8 cellular contexts compared by ENCODE assay signal in genomic region chr3:111668912-111669488, GRCh38. TPM values are rescaled to one million over a fixed set of nuclear protein-coding genes. Genes with fewer than 3 reads are reported as not detected.
A peak's percentile ranks its signal among the peaks of the same experiment; 100 is the strongest.
DNase-seq lines count a peak whose midpoint lies in the region; ATAC-seq, FAIRE-seq and TF ChIP-seq lines count a peak whose summit lies in the region.

No MANE protein-coding gene starts in this region.

- H3K9me2 ChIP-seq in PC-3 (replicated peaks; ENCODE audit: low read length): no peaks in the 10 kb centered on the region

- H3K79me2 ChIP-seq in PC-3 (ENCODE audit: low read length) (no peaks in the 10 kb centered on the region), HepG2 (ENCODE audit: insufficient read depth, low read length) (no peaks in the 10 kb centered on the region)

- POLR2A ChIA-PET in PC-3 (lab: Charles Lee; ENCODE audit: unreplicated experiment) (interaction anchor here (0.6 kb wide), 2 partner anchors 22 to 91 kb away, joined by 3 to 5 read pairs; no protein-coding TSS in a partner anchor), HepG2 (lab: Yijun Ruan, JAX) (interaction anchor here (0.6 to 1.0 kb wide), 2 partner anchors 47 to 310 kb away, joined by 3 read pairs; partner anchors contain the start of gene ABHD10)

- DNase-seq in DMS114 treated with DMSO at 0.1 percent for 48 hours (lab: John Stamatoyannopoulos, UW; ENCODE audit: unreplicated experiment) (peak; percentile 46), PC-3 (peak; percentile 81), cerebellar cortex (ENCODE audit: low spot score) (peak; percentile 78), HepG2 (ENCODE audit: low spot score) (peak; percentile 50), upper lobe of right lung (no peak)

- no peak for TF ChIP-seq EP300 in HepG2 (IDR thresholded peaks at IDR 0.05; ENCODE audit: low read depth in 2 of 2, low read length in 2 of 2)
- TF ChIP-seq EP300 in HepG2 (CRISPR knock-in tag; IDR thresholded peaks at IDR 0.05; ENCODE audit: borderline replicate concordance): no peak

- peaks cover 50% of the 10 kb centered on the region for H3K4me1 ChIP-seq in PC-3 (ENCODE audit: insufficient read depth, low read length)
- H3K4me1 ChIP-seq in HepG2 (ENCODE audit: insufficient read depth, low read length): peaks cover 10% of the 10 kb centered on the region
- peaks cover 18% of the 10 kb centered on the region for H3K4me1 ChIP-seq in upper lobe of right lung

- H3K4me3 ChIP-seq in PC-3 (ENCODE audit: low read length) (no peak overlapping the region), HepG2 (replicated peaks in 1 of 3; ENCODE audit: insufficient read depth in 1 of 3, low read depth in 2 of 3, low read length in 3 of 3) (no peak overlapping the region), upper lobe of right lung (no peak overlapping the region)

- BruUV-seq in PC-3 (replicated peaks; lab: Mats Ljungman, UMichigan): no TSS peak
- BruUV-seq in HepG2 (replicated peaks; lab: Mats Ljungman, UMichigan): no TSS peak

- TF ChIP-seq POLR2A in HepG2 (IDR thresholded peaks at IDR 0.05; ENCODE audit: insufficient read depth in 1 of 2, low read depth in 2 of 2, low read length in 2 of 2): no peak

- peak overlapping the region; percentile 47; the same call in 1 of the 2 replicates for H3K4me2 ChIP-seq in PC-3 (ENCODE audit: low read length)
- H3K4me2 ChIP-seq in HepG2 (ENCODE audit: low read depth, low read length): no peak overlapping the region

- intact Hi-C loops in PC-3 (cut with micrococcal nuclease) (loop anchor here (1.0 to 2.0 kb wide), 5 partner anchors 22 to 298 kb away; no protein-coding TSS in a partner anchor), HepG2 (cut with micrococcal nuclease; ENCODE audit: unreplicated experiment) (loop anchor here (1.0 kb wide), 4 partner anchors 22 to 344 kb away; no protein-coding TSS in a partner anchor), upper lobe of right lung (cut with DNase I) (no loop called here)

- H3K27me3 ChIP-seq in PC-3 (ENCODE audit: low read length) (no peaks in the 10 kb centered on the region), HepG2 (ENCODE audit: control insufficient read depth in 1 of 2, insufficient read depth in 2 of 2, low read length in 2 of 2) (no peaks in the 10 kb centered on the region; a peak in 1 of 5 replicates), upper lobe of right lung (no peaks in the 10 kb centered on the region)

- WGBS in HepG2 (ENCODE audit: low lambda C conversion rate): 21% methylated on average over 5 of the region's 5 CpGs

- ATAC-seq in GM21526 (IDR thresholded peaks at IDR 0.05; ENCODE audit: low FRiP score, unreplicated experiment): peak; percentile 55
- ATAC-seq in PC-3: peak; percentile 82
- ATAC-seq in HepG2: peak; percentile 79
- peak; percentile 84 for ATAC-seq in upper lobe of right lung
- ATAC-seq in HG03045 (IDR thresholded peaks at IDR 0.05; ENCODE audit: unreplicated experiment): no peak

- FAIRE-seq in HepG2 (lab: Jason Lieb, UNC): peak; percentile 64

- in situ Hi-C loops in HepG2 (cut with HindIII; ENCODE audit: extremely low pct_ligation_motif_present, low pct_unique_long_range_greater_than_20kb): no loop called here

- H4K20me1 ChIP-seq in PC-3 (ENCODE audit: low read length) (no peaks in the 10 kb centered on the region), HepG2 (ENCODE audit: insufficient read depth, low read length) (no peaks in the 10 kb centered on the region)

- no peak overlapping the region for H2AFZ ChIP-seq in PC-3 (ENCODE audit: low read length)
- H2AFZ ChIP-seq in HepG2 (ENCODE audit: low read length): no peak overlapping the region

- CTCF ChIA-PET in PC-3 (lab: Charles Lee) (interaction anchor here (0.6 to 2.7 kb wide), 16 partner anchors 16 to 684 kb away, joined by 3 to 37 read pairs (median 4); no protein-coding TSS in a partner anchor), HepG2 (lab: Yijun Ruan, JAX; ENCODE audit: low intra/inter-chr PET ratio, low total read pairs) (interaction anchor here (1.3 to 3.2 kb wide), 5 partner anchors 23 to 344 kb away, joined by 5 to 48 read pairs (median 9); no protein-coding TSS in a partner anchor)

- TF ChIP-seq RAD21 in HepG2 (CRISPR knock-in tag; IDR thresholded peaks at IDR 0.05): peak; percentile 75

- H3K36me3 ChIP-seq in KOPT-K1 (ENCODE audit: insufficient read depth, low read length): peaks cover 22% of the 10 kb centered on the region
- H3K36me3 ChIP-seq in PC-3 (ENCODE audit: low read depth, low read length): no peaks in the 10 kb centered on the region
- H3K36me3 ChIP-seq in HepG2 (replicated peaks in 1 of 2; ENCODE audit: control insufficient read depth in 1 of 2, insufficient read depth in 2 of 2, low read length in 2 of 2): no peaks in the 10 kb centered on the region
- H3K36me3 ChIP-seq in upper lobe of right lung: no peaks in the 10 kb centered on the region

- H3K9me3 ChIP-seq in KOPT-K1 (ENCODE audit: insufficient read depth, low read length, poor library complexity, severe bottlenecking) (peaks cover 10% of the 10 kb centered on the region), PC-3 (ENCODE audit: low read length) (no peaks in the 10 kb centered on the region), HepG2 (ENCODE audit: low read length) (no peaks in the 10 kb centered on the region), upper lobe of right lung (no peaks in the 10 kb centered on the region)

- no peaks in the 10 kb centered on the region for H3F3A ChIP-seq in PC-3 (ENCODE audit: low read length, unreplicated experiment)

- H3K9ac ChIP-seq in PC-3 (ENCODE audit: low read length): no peak overlapping the region
- H3K9ac ChIP-seq in HepG2 (ENCODE audit: insufficient read depth, low read depth, low read length): no peak overlapping the region

- H3K27ac ChIP-seq in KOPT-K1 (ENCODE audit: low read depth, low read length, poor library complexity, severe bottlenecking) (peak overlapping the region; percentile 86), PC-3 (ENCODE audit: low read length) (no peak overlapping the region), HepG2 (ENCODE audit: extremely low read length, insufficient read depth, low read length) (no peak overlapping the region), upper lobe of right lung (no peak overlapping the region)

- TF ChIP-seq CTCF in PC-3 (conservative IDR thresholded peaks at IDR 0.05; ENCODE audit: low read depth, low read length): peak; percentile 95
- TF ChIP-seq CTCF in HepG2 (CRISPR knock-in tag; IDR thresholded peaks at IDR 0.05): peak; percentile 81
- TF ChIP-seq CTCF in upper lobe of right lung (IDR thresholded peaks at IDR 0.05): peak; percentile 83

TF ChIP-seq in HepG2, 621 proteins besides CTCF, POLR2A, EP300 and RAD21 (continues in another document):
- TF ChIP-seq MIXL1 (CRISPR knock-in tag; IDR thresholded peaks at IDR 0.05): no peak
- TF ChIP-seq ZNF792 (CRISPR knock-in tag; IDR thresholded peaks at IDR 0.05): no peak
- TF ChIP-seq ZNF180 (CRISPR knock-in tag; IDR thresholded peaks at IDR 0.05; ENCODE audit: borderline replicate concordance, low read depth): no peak
- no peak for TF ChIP-seq NKX3-1 (CRISPR knock-in tag; IDR thresholded peaks at IDR 0.05)
- no peak for TF ChIP-seq ZNF207 (IDR thresholded peaks at IDR 0.05; ENCODE audit: borderline replicate concordance)
- TF ChIP-seq CEBPG (CRISPR knock-in tag; IDR thresholded peaks at IDR 0.05): no peak
- no peak for TF ChIP-seq ESRRA (CRISPR knock-in tag; IDR thresholded peaks at IDR 0.05; ENCODE audit: low read depth)

RNA-seq across cellular contexts. Expression of gene PLCXD2, which starts 5.5 kb away (rescaled TPM):
- total RNA-seq in PC-3 (2014; rRNA removed) (8.1 and 10.4 TPM in 2 replicates), HepG2 (2016; rRNA removed; fragmentation: Illumina TruSeq; extraction: Trizol) (23.5 and 29.1 TPM in 2 replicates), upper lobe of right lung (12.4 TPM)
- 9.1 and 11.9 TPM in 2 replicates for total RNA-seq in HepG2 (2016; cell fraction: cytosol; rRNA removed; fragmentation: Illumina TruSeq; extraction: Trizol; ENCODE audit: low read depth)
- 21.6 and 24.6 TPM in 2 replicates for total RNA-seq in HepG2 (2016; cell fraction: insoluble cytoplasmic fraction; rRNA removed; fragmentation: Illumina TruSeq; extraction: Trizol)
- total RNA-seq in HepG2 (2016; cell fraction: membrane; rRNA removed; fragmentation: Illumina TruSeq; extraction: Trizol): 18.7 and 18.8 TPM in 2 replicates
- total RNA-seq in HepG2 (2016; cell fraction: nucleus; rRNA removed; fragmentation: Illumina TruSeq; extraction: Trizol): 27.0 and 27.2 TPM in 2 replicates
- polyA plus RNA-seq in HepG2 (2011; rRNA removed): 4.7 and 4.8 TPM in 2 replicates
- polyA plus RNA-seq in HepG2 (2011; cell fraction: cytosol; rRNA removed): 4.7 and 6.8 TPM in 2 replicates
- 2.9 and 3.5 TPM in 2 replicates for polyA plus RNA-seq in HepG2 (2011; cell fraction: nucleus; rRNA removed)
- 7.1 and 11.5 TPM in 2 replicates for polyA plus RNA-seq in HepG2 (2012)
- 9.5 and 11.8 TPM in 2 replicates for polyA plus RNA-seq in HepG2 (2016; cell fraction: cytosol; fragmentation: Illumina TruSeq; extraction: Trizol; ENCODE audit: low read depth)
- polyA plus RNA-seq in HepG2 (2016; cell fraction: insoluble cytoplasmic fraction; fragmentation: Illumina TruSeq; extraction: Trizol; ENCODE audit: low read depth): 17.7 and 19.9 TPM in 2 replicates
- polyA plus RNA-seq in HepG2 (2016; cell fraction: membrane; fragmentation: Illumina TruSeq; extraction: Trizol; ENCODE audit: low read depth): 14.0 and 14.3 TPM in 2 replicates
- polyA plus RNA-seq in HepG2 (2016; cell fraction: nucleus; fragmentation: Illumina TruSeq; extraction: Trizol; ENCODE audit: insufficient read depth, low read depth): 8.6 and 9.9 TPM in 2 replicates
- 3.4 and 6.0 TPM in 2 replicates for polyA minus RNA-seq in HepG2 (2011; rRNA and poly(A)+ RNA removed; ENCODE audit: low replicate concordance)
- polyA minus RNA-seq in HepG2 (2011; cell fraction: cytosol; rRNA and poly(A)+ RNA removed): 0.49 and 2.7 TPM in 2 replicates
- polyA minus RNA-seq in HepG2 (2011; cell fraction: nucleus; rRNA and poly(A)+ RNA removed): 62.8 and 86.4 TPM in 2 replicates
